ENCODE assay signal across 26 cellular contexts in the genomic region with DNA sequence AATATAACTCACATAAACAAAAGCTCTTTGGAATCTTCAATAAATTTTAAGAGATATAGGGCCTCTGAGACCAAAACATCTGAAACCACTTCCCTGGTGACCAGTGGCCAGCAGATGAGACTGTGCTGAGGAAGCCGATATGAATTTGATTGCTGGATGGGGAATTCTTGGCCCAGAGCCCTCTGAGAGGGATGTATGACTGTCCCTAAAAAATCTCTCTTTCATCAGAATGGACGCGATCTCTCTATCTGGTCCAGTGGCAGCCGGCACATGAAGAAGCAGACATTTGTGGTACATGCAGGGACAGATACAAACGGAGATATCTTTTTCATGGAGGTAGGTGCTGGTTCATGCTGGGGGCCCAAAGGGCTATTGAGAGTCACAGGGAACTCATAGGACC. TPM values are rescaled to one million over a fixed set of nuclear protein-coding genes. Genes with fewer than 3 reads are reported as not detected.
"Had no signal": no experiment of that assay in that cellular context is flagged by ENCODE, and none has a peak within 500 bp of the region (broad histone marks: within the 10 kb centered on the region; RNA-seq: fewer than 3 reads in every experiment).

No MANE protein-coding gene starts in this region.

- H3K9me3 Mint-ChIP-seq: activated CD4-positive, alpha-beta T cell treated with anti-CD3 and anti-CD28 coated beads, Interleukin-2, amount 10 ng/mL, durations not matched to agents 24 days and 14 days; activated CD8-positive, alpha-beta T cell treated with anti-CD3 and anti-CD28 coated beads for 36 hours; activated naive CD4-positive, alpha-beta T cell treated with anti-CD3 and anti-CD28 coated beads for 36 hours; nephron progenitor cell had no signal

- H3K9me3 ChIP-seq: esophagus muscularis mucosa, left lung, prostate gland, right atrium auricular region, tibial nerve had no signal

- H3K27ac ChIP-seq: brain microvascular endothelial cell, esophagus muscularis mucosa, foreskin keratinocyte, left lung, prostate gland, right atrium auricular region, tibial nerve had no signal

- H3K27ac Mint-ChIP-seq: activated CD4-positive, alpha-beta T cell treated with anti-CD3 and anti-CD28 coated beads, Interleukin-2, amount 10 ng/mL, durations not matched to agents 24 days and 14 days; activated CD8-positive, alpha-beta T cell treated with anti-CD3 and anti-CD28 coated beads for 36 hours; activated naive CD4-positive, alpha-beta T cell treated with anti-CD3 and anti-CD28 coated beads for 36 hours; nephron progenitor cell had no signal

- H3K4me3 ChIP-seq: esophagus muscularis mucosa, left lung, prostate gland, right atrium auricular region, tibial nerve had no signal

- H3K27me3 ChIP-seq: brain microvascular endothelial cell, esophagus muscularis mucosa, foreskin keratinocyte, left lung, right atrium auricular region, tibial nerve had no signal

- DNase-seq: activated CD4-positive, alpha-beta T cell treated with anti-CD3 and anti-CD28 coated beads, Interleukin-2, amount 10 ng/mL, durations not matched to agents 24 days and 14 days; activated CD8-positive, alpha-beta T cell treated with anti-CD3 and anti-CD28 coated beads for 36 hours; activated naive CD4-positive, alpha-beta T cell treated with anti-CD3 and anti-CD28 coated beads for 36 hours; activated T-cell treated with anti-CD3 and anti-CD28 coated beads, Interleukin-2, amount 50 U/mL, for 1 hour; aorta; brain microvascular endothelial cell; cerebellar nuclear complex; effector CD4-positive, alpha-beta T cell; foreskin keratinocyte; glutamatergic neuron; kidney; left lung; nephron progenitor cell; occipital lobe; stimulated activated CD4-positive, alpha-beta T cell treated with anti-CD3 and anti-CD28 coated beads, Interleukin-2, amount 100 ng/mL, for 24 hours; stimulated activated naive CD8-positive, alpha-beta T cell treated with anti-CD3 and anti-CD28 coated beads, Interleukin-15, Interleukin-2, amounts not matched to agents 100 U/mL and 50 U/mL, for 24 hours; substantia nigra; T-helper 1 cell; T-helper 9 cell had no signal

- H3K4me1 Mint-ChIP-seq: nephron progenitor cell had no signal

- H3K27me3 Mint-ChIP-seq: activated CD4-positive, alpha-beta T cell treated with anti-CD3 and anti-CD28 coated beads, Interleukin-2, amount 10 ng/mL, durations not matched to agents 24 days and 14 days; activated CD8-positive, alpha-beta T cell treated with anti-CD3 and anti-CD28 coated beads for 36 hours had no signal

- H3K4me3 Mint-ChIP-seq: activated CD4-positive, alpha-beta T cell treated with anti-CD3 and anti-CD28 coated beads, Interleukin-2, amount 10 ng/mL, durations not matched to agents 24 days and 14 days; activated CD8-positive, alpha-beta T cell treated with anti-CD3 and anti-CD28 coated beads for 36 hours; activated naive CD4-positive, alpha-beta T cell treated with anti-CD3 and anti-CD28 coated beads for 36 hours; nephron progenitor cell had no signal

- H3K4me1 ChIP-seq: esophagus muscularis mucosa, foreskin keratinocyte, left lung, prostate gland, right atrium auricular region, tibial nerve had no signal

RNA-seq across cellular contexts. Expression of gene MYBPC3, which starts 37.5 kb away (rescaled TPM):
- total RNA-seq: activated CD4-positive, alpha-beta T cell treated with anti-CD3 and anti-CD28 coated beads, Interleukin-2, amount 10 ng/mL, durations not matched to agents 24 days and 14 days; activated CD8-positive, alpha-beta T cell treated with anti-CD3 and anti-CD28 coated beads for 36 hours; activated naive CD4-positive, alpha-beta T cell treated with anti-CD3 and anti-CD28 coated beads for 36 hours; endothelial cell of umbilical vein; foreskin keratinocyte; lung microvascular endothelial cell; myocyte; occipital lobe had no signal
- polyA plus RNA-seq: endothelial cell of umbilical vein, foreskin keratinocyte had no signal
